ENCODE assay signal across 21 cellular contexts in genomic region chr15:61393524-61393923, GRCh38.
"Had no signal": no experiment of that assay in that cellular context is flagged by ENCODE, and none has a peak within 500 bp of the region (broad histone marks: within the 10 kb centered on the region; RNA-seq: fewer than 3 reads in every experiment).

No MANE protein-coding gene starts in this region.

- H3K36me3 Mint-ChIP-seq: naive B cell; stimulated activated effector memory CD8-positive, alpha-beta T cell treated with anti-CD3 and anti-CD28 coated beads, Interleukin-12 subunit alpha, Interleukin-12 subunit beta, amount 100 ng/mL, for 72 hours had no signal

- H3K27ac ChIP-seq: foreskin keratinocyte, prostate gland, transverse colon, vagina had no signal

- H3K4me3 ChIP-seq: lung, prostate gland, transverse colon, vagina had no signal

- H3K9me3 ChIP-seq: esophagus squamous epithelium, prostate gland, transverse colon, vagina had no signal

- H3K36me3 ChIP-seq: esophagus squamous epithelium, prostate gland, transverse colon, vagina had no signal

- DNase-seq: activated CD4-positive, alpha-beta T cell treated with anti-CD3 and anti-CD28 coated beads, Interleukin-2, amount 50 U/mL, for 1 hour; activated CD8-positive, alpha-beta memory T cell treated with anti-CD3 and anti-CD28 coated beads for 24 hours; activated CD8-positive, alpha-beta memory T cell treated with anti-CD3 and anti-CD28 coated beads, Interleukin-2, amount 50 U/mL, for 48 hours; activated effector memory CD4-positive, alpha-beta T cell treated with anti-CD3 and anti-CD28 coated beads, Interleukin-2, amount 50 U/mL, for 16 hours; activated naive CD4-positive, alpha-beta T cell treated with anti-CD3 and anti-CD28 coated beads, Interleukin-2, amount 50 U/mL, for 16 hours; activated T-cell treated with anti-CD3 and anti-CD28 coated beads, Interleukin-2, amount 50 U/mL, for 48 hours; effector memory CD4-positive, alpha-beta T cell; esophagus squamous epithelium; foreskin keratinocyte; islet precursor cell; left colon; naive B cell; stimulated activated CD4-positive, alpha-beta T cell treated with anti-CD3 and anti-CD28 coated beads, Interleukin-4, amount 100 ng/mL, for 24 hours; T1000; transverse colon had no signal

- H3K27ac Mint-ChIP-seq: dendritic cell treated with granulocyte-macrophage colony-stimulating factor and Interleukin-4, amounts not matched to agents 40 ng/mL and 50 ng/mL, for 4 days; naive B cell; stimulated activated effector memory CD8-positive, alpha-beta T cell treated with anti-CD3 and anti-CD28 coated beads, Interleukin-12 subunit alpha, Interleukin-12 subunit beta, amount 100 ng/mL, for 72 hours had no signal

- H3K27me3 ChIP-seq: esophagus squamous epithelium, transverse colon, vagina had no signal

- H3K4me3 Mint-ChIP-seq: dendritic cell treated with granulocyte-macrophage colony-stimulating factor and Interleukin-4, amounts not matched to agents 40 ng/mL and 50 ng/mL, for 4 days; naive B cell; neural crest cell; stimulated activated effector memory CD8-positive, alpha-beta T cell treated with anti-CD3 and anti-CD28 coated beads, Interleukin-12 subunit alpha, Interleukin-12 subunit beta, amount 100 ng/mL, for 72 hours had no signal

- H3K4me1 ChIP-seq: esophagus squamous epithelium, foreskin keratinocyte, prostate gland, vagina had no signal

- H3K4me1 Mint-ChIP-seq: neural crest cell; stimulated activated effector memory CD8-positive, alpha-beta T cell treated with anti-CD3 and anti-CD28 coated beads, Interleukin-12 subunit alpha, Interleukin-12 subunit beta, amount 100 ng/mL, for 72 hours had no signal

- H3K9me3 Mint-ChIP-seq: neural crest cell had no signal

- H3K27me3 Mint-ChIP-seq: dendritic cell treated with granulocyte-macrophage colony-stimulating factor and Interleukin-4, amounts not matched to agents 40 ng/mL and 50 ng/mL, for 4 days had no signal
